Comparison of ENCODE assay signal across 8 cellular contexts in genomic region chr20:32762754-32763201, GRCh38. TPM values are rescaled to one million over a fixed set of nuclear protein-coding genes. Genes with fewer than 3 reads are reported as not detected.
A peak's percentile ranks its signal among the peaks of the same experiment; 100 is the strongest.
DNase-seq lines count a peak whose midpoint lies in the region; ATAC-seq and TF ChIP-seq lines count a peak whose summit lies in the region.

No MANE protein-coding gene starts in this region.

- H3K27ac ChIP-seq in sigmoid colon, result peak overlapping the region in 1 of 4 donors; percentile 40

- no peaks in the 10 kb centered on the region for H3K36me3 Mint-ChIP-seq in glutamatergic neuron (ENCODE audit: unreplicated experiment)

- H3K4me1 ChIP-seq in sigmoid colon, result peaks cover 0 to 22% (median 19%) of the 10 kb centered on the region in 4 donors

- H3K27me3 Mint-ChIP-seq in glutamatergic neuron (ENCODE audit: unreplicated experiment), result peaks cover 19% of the 10 kb centered on the region

- H3K4me3 ChIP-seq in sigmoid colon, result peak overlapping the region; percentile 63 to 86 (median 78)

- H3K4me3 Mint-ChIP-seq in glutamatergic neuron (ENCODE audit: unreplicated experiment), result peak overlapping the region; percentile 98

- H3K9me3 ChIP-seq in sigmoid colon, result no peaks in the 10 kb centered on the region

- H3K4me1 Mint-ChIP-seq in glutamatergic neuron (ENCODE audit: low read depth, unreplicated experiment), result peaks cover 13% of the 10 kb centered on the region

- TF ChIP-seq CTCF in glutamatergic neuron (IDR thresholded peaks at IDR 0.05; ENCODE audit: partially characterized antibody, unreplicated experiment) (no peak), sigmoid colon (IDR thresholded peaks at IDR 0.05) (no peak)

- TF ChIP-seq EP300 in sigmoid colon (IDR thresholded peaks at IDR 0.05), result no peak

- peaks cover 13% of the 10 kb centered on the region for H3K9me3 Mint-ChIP-seq in glutamatergic neuron (ENCODE audit: unreplicated experiment)

- DNase-seq in NCI-H2171 treated with DMSO at 0.1 percent for 48 hours (lab: John Stamatoyannopoulos, UW) (peak; percentile 43), NCI-H2171 (lab: John Stamatoyannopoulos, UW) (no peak), glutamatergic neuron (peak; percentile 71), sigmoid colon (no peak), GM19240 (ENCODE audit: insufficient read length, low spot score) (no peak)
- peak; percentile 30 to 32 for DNase-seq in activated CD4-positive, alpha-beta T cell treated with anti-CD3 and anti-CD28 coated beads, Interleukin-2, amount 50 U/mL, for 48 hours

- peak overlapping the region; percentile 64 for H3K27ac Mint-ChIP-seq in glutamatergic neuron (ENCODE audit: unreplicated experiment)

- 1% methylated on average over 30 of the region's 30 CpGs for WGBS in sigmoid colon, 2 donors

- peak; percentile 18 for ATAC-seq in HG03342 (IDR thresholded peaks at IDR 0.05; ENCODE audit: unreplicated experiment)
- ATAC-seq in HG03025 (IDR thresholded peaks at IDR 0.05; ENCODE audit: low FRiP score, unreplicated experiment), result no peak

- intact Hi-C loops in sigmoid colon (cut with DNase I), result no loop called here

- TF ChIP-seq POLR2A in sigmoid colon (IDR thresholded peaks at IDR 0.05), result no peak

- H3K27me3 ChIP-seq in sigmoid colon, result no peaks in the 10 kb centered on the region

- H3K36me3 ChIP-seq in sigmoid colon, result no peaks in the 10 kb centered on the region

RNA-seq across cellular contexts. Expression of gene DNMT3B, which starts 0.6 kb away (rescaled TPM):
- total RNA-seq in glutamatergic neuron (ENCODE audit: unreplicated experiment), result 29.0 TPM
- total RNA-seq in sigmoid colon, result 1 to 10 TPM in 1 of 4 donors, under 1 TPM in 3; 0.36 to 1.7 (median 0.60) TPM
- polyA plus RNA-seq in sigmoid colon, result under 1 TPM in 2 of 3 donors, not detected in 1; 0.46 to 0.85 TPM

RNA-seq across cellular contexts. Expression of gene COMMD7, which starts 19.5 kb away (rescaled TPM):
- total RNA-seq in glutamatergic neuron (ENCODE audit: unreplicated experiment) (71.5 TPM), sigmoid colon (10 to 100 TPM; 26.3 to 45.1 (median 35.2) TPM)
- polyA plus RNA-seq in sigmoid colon, result 10 to 100 TPM; 45.6 to 68.0 (median 46.8) TPM

RNA-seq across cellular contexts. Expression of gene MAPRE1, which starts 57.0 kb away (rescaled TPM):
- 232 TPM for total RNA-seq in glutamatergic neuron (ENCODE audit: unreplicated experiment)
- 100 to 1,000 TPM in 3 of 4 donors, 10 to 100 TPM in 1; 94.7 to 146 (median 131) TPM for total RNA-seq in sigmoid colon
- 10 to 100 TPM; 56.8 to 72.4 (median 57.7) TPM for polyA plus RNA-seq in sigmoid colon

Comparison
In these comparisons a context has a peak if more than half of its experiments do, and no peak if none do; other contexts are left out.
1. DNase-seq: peak in NCI-H2171 treated with DMSO at 0.1 percent for 48 hours (single experiment), activated CD4-positive, alpha-beta T cell treated with anti-CD3 and anti-CD28 coated beads, Interleukin-2, amount 50 U/mL, for 48 hours (2 of 2) and glutamatergic neuron (single experiment); none in NCI-H2171 (single experiment), sigmoid colon (single experiment) and GM19240 (single experiment).
2. RNA of gene DNMT3B, which starts 0.6 kb away (total RNA-seq): 29.0 TPM in glutamatergic neuron (single experiment); 0.36 to 1.7 TPM in sigmoid colon; every median in the first group is over 10 times any median in the second.